ENCODE assay signal across 17 cellular contexts in the genomic region with DNA sequence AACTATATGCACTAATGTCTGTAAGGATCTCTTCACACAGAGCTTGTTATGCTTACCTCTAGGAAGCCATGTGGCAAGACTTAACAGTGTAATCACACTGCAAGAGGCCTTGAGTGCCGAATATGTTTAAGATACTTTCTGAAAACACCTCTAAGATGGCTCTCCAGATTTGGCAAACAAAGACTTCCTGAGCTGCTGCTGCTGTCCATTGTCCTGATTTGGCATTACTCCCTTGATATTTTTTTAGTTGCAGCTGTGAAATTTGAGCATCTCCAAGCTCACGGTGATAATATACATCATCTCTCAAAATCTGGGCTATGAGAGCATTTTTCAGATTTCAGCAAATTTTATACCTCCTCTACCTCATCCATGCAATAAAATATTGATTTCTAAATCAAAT.
DNase-seq lines count a peak whose midpoint lies in the region; ATAC-seq, FAIRE-seq and TF ChIP-seq lines count a peak whose summit lies in the region.
"Had no signal": no experiment of that assay in that cellular context is flagged by ENCODE, and none has a peak within 500 bp of the region (broad histone marks: within the 10 kb centered on the region; RNA-seq: fewer than 3 reads in every experiment).

No MANE protein-coding gene starts in this region.

- H2AFZ ChIP-seq in HepG2 (ENCODE audit: low read length), result no peak overlapping the region

- no peak overlapping the region for H3K4me2 ChIP-seq in HepG2 (ENCODE audit: low read depth, low read length)

- no peaks in the 10 kb centered on the region for H3K27me3 ChIP-seq in HepG2 (ENCODE audit: control insufficient read depth in 1 of 2, insufficient read depth in 2 of 2, low read length in 2 of 2)
- no peaks in the 10 kb centered on the region for H3K27me3 ChIP-seq in right lobe of liver
- H3K27me3 ChIP-seq: BE2C had no signal

- FAIRE-seq in HepG2 (lab: Jason Lieb, UNC), result no peak

- H3K79me2 ChIP-seq in HepG2 (ENCODE audit: insufficient read depth, low read length), result no peaks in the 10 kb centered on the region

- POLR2A ChIA-PET in HepG2 (lab: Yijun Ruan, JAX), result no interaction called here

- H3K9ac ChIP-seq in HepG2 (ENCODE audit: insufficient read depth, low read depth, low read length) (no peak overlapping the region), SK-N-MC (ENCODE audit: insufficient read length) (no peak overlapping the region)

- ATAC-seq in HepG2 (no peak), right lobe of liver (no peak), HG03520 (IDR thresholded peaks at IDR 0.05; ENCODE audit: unreplicated experiment) (no peak), GM18861 (IDR thresholded peaks at IDR 0.05; ENCODE audit: unreplicated experiment) (no peak), GM21825 (IDR thresholded peaks at IDR 0.05; ENCODE audit: unreplicated experiment) (no peak)
- ATAC-seq: WTC11 had no signal

- intact Hi-C loops in HepG2 (cut with micrococcal nuclease; ENCODE audit: unreplicated experiment) (no loop called here), right lobe of liver (cut with DNase I) (no loop called here)

- CTCF ChIA-PET in HepG2 (lab: Yijun Ruan, JAX; ENCODE audit: low intra/inter-chr PET ratio, low total read pairs), result no interaction called here

- in situ Hi-C loops in HepG2 (cut with HindIII; ENCODE audit: extremely low pct_ligation_motif_present, low pct_unique_long_range_greater_than_20kb), result no loop called here

- no peak for TF ChIP-seq POLR2A in HepG2 (IDR thresholded peaks at IDR 0.05; ENCODE audit: insufficient read depth in 1 of 2, low read depth in 2 of 2, low read length in 2 of 2)
- TF ChIP-seq POLR2A in right lobe of liver (IDR thresholded peaks at IDR 0.05), result no peak

- H3K27ac ChIP-seq in HepG2 (ENCODE audit: extremely low read length, insufficient read depth, low read length), result no peak overlapping the region
- no peak overlapping the region for H3K27ac ChIP-seq in right lobe of liver
- no peak overlapping the region for H3K27ac ChIP-seq in SK-N-MC

- DNase-seq in HepG2 (ENCODE audit: low spot score) (no peak), right lobe of liver (no peak), SK-N-MC (ENCODE audit: low read depth, low spot score) (peak; percentile 14), fibroblast of the aortic adventitia (ENCODE audit: low read depth) (peak; percentile 62), GM19240 (ENCODE audit: insufficient read length, low spot score) (no peak)
- DNase-seq: activated CD8-positive, alpha-beta memory T cell treated with anti-CD3 and anti-CD28 coated beads, Interleukin-2, amount 50 U/mL, for 4 hours; activated naive CD4-positive, alpha-beta T cell treated with anti-CD3 and anti-CD28 coated beads for 36 hours; BE2C; central memory CD4-positive, alpha-beta T cell; DMS53; foreskin melanocyte; occipital lobe; stimulated activated naive CD4-positive, alpha-beta T cell had no signal

- H3K4me1 ChIP-seq in HepG2 (ENCODE audit: insufficient read depth, low read length), result no peaks in the 10 kb centered on the region
- H3K4me1 ChIP-seq in right lobe of liver, result no peaks in the 10 kb centered on the region

- H4K20me1 ChIP-seq in HepG2 (ENCODE audit: insufficient read depth, low read length), result no peaks in the 10 kb centered on the region

- WGBS in HepG2 (ENCODE audit: low lambda C conversion rate), result 0% methylated on average over 2 of the region's 2 CpGs
- WGBS in right lobe of liver (ENCODE audit: insufficient coverage, low coverage, low lambda C conversion rate, missing lambda C conversion rate), result 28% methylated on average over 2 of the region's 2 CpGs

- no peak for TF ChIP-seq EP300 in HepG2 (IDR thresholded peaks at IDR 0.05; ENCODE audit: low read depth in 2 of 2, low read length in 2 of 2)
- no peak for TF ChIP-seq EP300 in HepG2 (CRISPR knock-in tag; IDR thresholded peaks at IDR 0.05; ENCODE audit: borderline replicate concordance)

- no peak for TF ChIP-seq CTCF in HepG2 (CRISPR knock-in tag; IDR thresholded peaks at IDR 0.05)
- no peak for TF ChIP-seq CTCF in right lobe of liver (IDR thresholded peaks at IDR 0.05)
- no peak for TF ChIP-seq CTCF in fibroblast of the aortic adventitia (IDR thresholded peaks at IDR 0.05; ENCODE audit: insufficient read depth, low read length)

- H3K9me3 ChIP-seq in HepG2 (ENCODE audit: low read length), result no peaks in the 10 kb centered on the region
- no peaks in the 10 kb centered on the region for H3K9me3 ChIP-seq in right lobe of liver
- no peaks in the 10 kb centered on the region for H3K9me3 ChIP-seq in SK-N-MC (ENCODE audit: low read depth, low read length)
- H3K9me3 ChIP-seq: BE2C had no signal

- no peaks in the 10 kb centered on the region for H3K36me3 ChIP-seq in HepG2 (replicated peaks in 1 of 2; ENCODE audit: control insufficient read depth in 1 of 2, insufficient read depth in 2 of 2, low read length in 2 of 2)
- H3K36me3 ChIP-seq in right lobe of liver, result no peaks in the 10 kb centered on the region
- no peaks in the 10 kb centered on the region for H3K36me3 ChIP-seq in SK-N-MC (ENCODE audit: insufficient read depth, low read length)
- H3K36me3 ChIP-seq: BE2C had no signal

- no peak overlapping the region for H3K4me3 ChIP-seq in HepG2 (replicated peaks in 1 of 3; ENCODE audit: insufficient read depth in 1 of 3, low read depth in 2 of 3, low read length in 3 of 3)
- no peak overlapping the region for H3K4me3 ChIP-seq in right lobe of liver
- H3K4me3 ChIP-seq in SK-N-MC, result no peak overlapping the region
- no peak overlapping the region for H3K4me3 ChIP-seq in fibroblast of the aortic adventitia (ENCODE audit: low read depth, low read length)

- no TSS peak for BruUV-seq in HepG2 (replicated peaks; lab: Mats Ljungman, UMichigan)

- no peak for TF ChIP-seq RAD21 in HepG2 (CRISPR knock-in tag; IDR thresholded peaks at IDR 0.05)

TF ChIP-seq in HepG2, 621 proteins besides CTCF, POLR2A, EP300 and RAD21:
- TF ChIP-seq, protein P1, sequence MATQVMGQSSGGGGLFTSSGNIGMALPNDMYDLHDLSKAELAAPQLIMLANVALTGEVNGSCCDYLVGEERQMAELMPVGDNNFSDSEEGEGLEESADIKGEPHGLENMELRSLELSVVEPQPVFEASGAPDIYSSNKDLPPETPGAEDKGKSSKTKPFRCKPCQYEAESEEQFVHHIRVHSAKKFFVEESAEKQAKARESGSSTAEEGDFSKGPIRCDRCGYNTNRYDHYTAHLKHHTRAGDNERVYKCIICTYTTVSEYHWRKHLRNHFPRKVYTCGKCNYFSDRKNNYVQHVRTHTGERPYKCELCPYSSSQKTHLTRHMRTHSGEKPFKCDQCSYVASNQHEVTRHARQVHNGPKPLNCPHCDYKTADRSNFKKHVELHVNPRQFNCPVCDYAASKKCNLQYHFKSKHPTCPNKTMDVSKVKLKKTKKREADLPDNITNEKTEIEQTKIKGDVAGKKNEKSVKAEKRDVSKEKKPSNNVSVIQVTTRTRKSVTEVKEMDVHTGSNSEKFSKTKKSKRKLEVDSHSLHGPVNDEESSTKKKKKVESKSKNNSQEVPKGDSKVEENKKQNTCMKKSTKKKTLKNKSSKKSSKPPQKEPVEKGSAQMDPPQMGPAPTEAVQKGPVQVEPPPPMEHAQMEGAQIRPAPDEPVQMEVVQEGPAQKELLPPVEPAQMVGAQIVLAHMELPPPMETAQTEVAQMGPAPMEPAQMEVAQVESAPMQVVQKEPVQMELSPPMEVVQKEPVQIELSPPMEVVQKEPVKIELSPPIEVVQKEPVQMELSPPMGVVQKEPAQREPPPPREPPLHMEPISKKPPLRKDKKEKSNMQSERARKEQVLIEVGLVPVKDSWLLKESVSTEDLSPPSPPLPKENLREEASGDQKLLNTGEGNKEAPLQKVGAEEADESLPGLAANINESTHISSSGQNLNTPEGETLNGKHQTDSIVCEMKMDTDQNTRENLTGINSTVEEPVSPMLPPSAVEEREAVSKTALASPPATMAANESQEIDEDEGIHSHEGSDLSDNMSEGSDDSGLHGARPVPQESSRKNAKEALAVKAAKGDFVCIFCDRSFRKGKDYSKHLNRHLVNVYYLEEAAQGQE (IDR thresholded peaks at IDR 0.05; ENCODE audit: borderline replicate concordance in 1 of 2, low read depth in 1 of 2, low read length in 2 of 2), result peak; percentile 13 to 90
- TF ChIP-seq ZBTB20 (CRISPR knock-in tag; IDR thresholded peaks at IDR 0.05; ENCODE audit: borderline replicate concordance, low read depth), result no peak
TF ChIP-seq in HepG2: peak in this region for 1.

Comparison
In these comparisons a context has a peak if more than half of its experiments do, and no peak if none do; other contexts are left out.
1. DNase-seq: peak in SK-N-MC (single experiment) and fibroblast of the aortic adventitia (single experiment); none in HepG2 (single experiment), right lobe of liver (0 of 3) and GM19240 (single experiment).